In the genomic region with DNA sequence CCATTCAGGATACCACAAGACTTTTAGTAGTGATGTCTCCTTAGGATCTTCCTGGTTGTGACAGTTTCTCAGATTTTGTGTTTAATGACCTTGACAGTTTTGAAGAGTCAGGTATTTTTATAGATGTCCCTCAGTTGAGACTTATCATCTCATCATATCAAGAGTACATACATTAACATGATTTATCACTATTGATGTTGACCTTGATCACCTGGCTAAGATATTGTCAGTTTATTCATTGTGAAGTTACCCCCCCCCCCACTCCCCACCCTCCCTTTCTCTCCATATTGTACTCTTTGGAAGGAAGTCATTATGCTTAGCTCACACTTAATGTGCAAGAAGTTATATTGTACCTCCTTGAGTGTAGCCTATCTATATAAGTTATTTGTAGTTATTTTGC, we compare ENCODE assay signal across 40 cellular contexts.
"Had no signal": no experiment of that assay in that cellular context is flagged by ENCODE, and none has a peak within 500 bp of the region (broad histone marks: within the 10 kb centered on the region; RNA-seq: fewer than 3 reads in every experiment).

No MANE protein-coding gene starts in this region.

- H3K4me1 ChIP-seq: body of pancreas, breast epithelium had no signal

- H3K36me3 ChIP-seq: brain microvascular endothelial cell, breast epithelium, WERI-Rb-1 had no signal

- H3K9me3 ChIP-seq: adrenal gland, body of pancreas, breast epithelium had no signal

- H3K4me3 Mint-ChIP-seq: activated CD4-positive, alpha-beta memory T cell treated with anti-CD3 and anti-CD28 coated beads, Interleukin-2, amount 10 ng/mL, durations not matched to agents 7 days and 5 days; activated CD4-positive, alpha-beta T cell treated with anti-CD3 and anti-CD28 coated beads for 36 hours; activated CD4-positive, alpha-beta T cell treated with anti-CD3 and anti-CD28 coated beads, Interleukin-2, amount 10 ng/mL, durations not matched to agents 7 days and 5 days; activated CD8-positive, alpha-beta memory T cell treated with anti-CD3 and anti-CD28 coated beads, Interleukin-2, amount 10 ng/mL, durations not matched to agents 7 days and 5 days; activated CD8-positive, alpha-beta T cell treated with anti-CD3 and anti-CD28 coated beads, Interleukin-2, amount 10 ng/mL, durations not matched to agents 7 days and 5 days; activated naive CD4-positive, alpha-beta T cell treated with anti-CD3 and anti-CD28 coated beads for 36 hours; activated naive CD8-positive, alpha-beta T cell treated with anti-CD3 and anti-CD28 coated beads for 36 hours; activated T-cell treated with anti-CD3 and anti-CD28 coated beads, Interleukin-2, amount 50 U/mL, for 4 hours; activated T-cell treated with anti-CD3 and anti-CD28 coated beads, Interleukin-2, amount 50 U/mL, for 72 hours; activated T-helper 1 cell treated with anti-CD3 and anti-CD28 coated beads, Interleukin-12 subunit alpha, Interleukin-12 subunit beta, Interleukin-2, Interleukin-4 antibody, amounts not matched to agents 30 ng/mL and 10 ng/mL and 1 ng/mL, durations not matched to agents 14 hours and 24 hours and 36 hours; activated T-helper 17 cell treated with anti-CD3 and anti-CD28 coated beads, Interleukin-2, amount 50 U/mL, for 72 hours; T-cell; T-helper 2 cell treated with Interferon-gamma antibody and Interleukin-4, amounts not matched to agents 5 μg/mL and 100 μg/mL, for 36 hours; WTC11 had no signal

- H3K27ac ChIP-seq: adrenal gland, body of pancreas, brain microvascular endothelial cell, breast epithelium, WERI-Rb-1 had no signal

- H3K4me1 Mint-ChIP-seq: WTC11 had no signal

- DNase-seq: activated CD4-positive, alpha-beta memory T cell treated with anti-CD3 and anti-CD28 coated beads, Interleukin-2, amount 10 ng/mL, durations not matched to agents 7 days and 5 days; activated CD4-positive, alpha-beta T cell treated with anti-CD3 and anti-CD28 coated beads for 1 hour; activated CD4-positive, alpha-beta T cell treated with anti-CD3 and anti-CD28 coated beads for 36 hours; activated CD4-positive, alpha-beta T cell treated with anti-CD3 and anti-CD28 coated beads for 48 hours; activated CD4-positive, alpha-beta T cell treated with anti-CD3 and anti-CD28 coated beads, Interleukin-2, amount 10 ng/mL, durations not matched to agents 7 days and 5 days; activated CD4-positive, alpha-beta T cell treated with anti-CD3 and anti-CD28 coated beads, Interleukin-2, amount 50 U/mL, for 48 hours; activated CD4-positive, CD25-positive, alpha-beta regulatory T cell; activated CD8-positive, alpha-beta memory T cell treated with anti-CD3 and anti-CD28 coated beads for 24 hours; activated CD8-positive, alpha-beta memory T cell treated with anti-CD3 and anti-CD28 coated beads, Interleukin-2, amount 10 ng/mL, durations not matched to agents 7 days and 5 days; activated CD8-positive, alpha-beta T cell treated with anti-CD3 and anti-CD28 coated beads, Interleukin-2, amount 10 ng/mL, durations not matched to agents 7 days and 5 days; activated effector memory CD4-positive, alpha-beta T cell treated with anti-CD3 and anti-CD28 coated beads, Interleukin-2, amount 50 U/mL, for 16 hours; activated gamma-delta T cell treated with Interleukin-2 at 50 U/mL for 16 hours; activated naive CD4-positive, alpha-beta T cell; activated naive CD4-positive, alpha-beta T cell treated with anti-CD3 and anti-CD28 coated beads for 36 hours; activated naive CD4-positive, alpha-beta T cell treated with anti-CD3 and anti-CD28 coated beads, Interleukin-2, amount 50 U/mL, for 16 hours; activated naive CD8-positive, alpha-beta T cell treated with anti-CD3 and anti-CD28 coated beads for 36 hours; activated T-cell treated with anti-CD3 and anti-CD28 coated beads for 4 hours; activated T-cell treated with anti-CD3 and anti-CD28 coated beads, Interleukin-2, amount 50 U/mL, for 1 hour; activated T-cell treated with anti-CD3 and anti-CD28 coated beads, Interleukin-2, amount 50 U/mL, for 4 hours; activated T-cell treated with anti-CD3 and anti-CD28 coated beads, Interleukin-2, amount 50 U/mL, for 72 hours; adrenal gland; amniotic stem cell; aorta; body of pancreas; brain microvascular endothelial cell; central memory CD4-positive, alpha-beta T cell; cerebellar nuclear complex; T-cell; T-helper 2 cell; T-helper 9 cell; WERI-Rb-1 had no signal

- H3K27me3 ChIP-seq: adrenal gland, body of pancreas, brain microvascular endothelial cell, breast epithelium had no signal

- H3K27me3 Mint-ChIP-seq: activated CD4-positive, alpha-beta memory T cell treated with anti-CD3 and anti-CD28 coated beads, Interleukin-2, amount 10 ng/mL, durations not matched to agents 7 days and 5 days; activated CD4-positive, alpha-beta T cell treated with anti-CD3 and anti-CD28 coated beads for 36 hours; activated CD4-positive, alpha-beta T cell treated with anti-CD3 and anti-CD28 coated beads, Interleukin-2, amount 10 ng/mL, durations not matched to agents 7 days and 5 days; activated CD8-positive, alpha-beta memory T cell treated with anti-CD3 and anti-CD28 coated beads, Interleukin-2, amount 10 ng/mL, durations not matched to agents 7 days and 5 days; activated naive CD8-positive, alpha-beta T cell treated with anti-CD3 and anti-CD28 coated beads for 36 hours; activated T-helper 17 cell treated with anti-CD3 and anti-CD28 coated beads, Interleukin-2, amount 50 U/mL, for 72 hours; T-cell had no signal

- FAIRE-seq: astrocyte, TTC549 had no signal

- H3K9me3 Mint-ChIP-seq: activated CD4-positive, alpha-beta memory T cell treated with anti-CD3 and anti-CD28 coated beads, Interleukin-2, amount 10 ng/mL, durations not matched to agents 7 days and 5 days; activated CD4-positive, alpha-beta T cell treated with anti-CD3 and anti-CD28 coated beads, Interleukin-2, amount 10 ng/mL, durations not matched to agents 7 days and 5 days; activated naive CD4-positive, alpha-beta T cell treated with anti-CD3 and anti-CD28 coated beads for 36 hours; activated naive CD4-positive, alpha-beta T cell treated with anti-CD3 and anti-CD28 coated beads, Interleukin-2, amount 50 U/mL, for 72 hours; activated naive CD8-positive, alpha-beta T cell treated with anti-CD3 and anti-CD28 coated beads for 36 hours; activated T-cell treated with anti-CD3 and anti-CD28 coated beads, Interleukin-2, amount 50 U/mL, for 4 hours; activated T-cell treated with anti-CD3 and anti-CD28 coated beads, Interleukin-2, amount 50 U/mL, for 72 hours; activated T-helper 1 cell treated with anti-CD3 and anti-CD28 coated beads, Interleukin-12 subunit alpha, Interleukin-12 subunit beta, Interleukin-2, Interleukin-4 antibody, amounts not matched to agents 30 ng/mL and 10 ng/mL and 1 ng/mL, durations not matched to agents 14 hours and 24 hours and 36 hours; activated T-helper 17 cell treated with anti-CD3 and anti-CD28 coated beads, Interleukin-2, amount 50 U/mL, for 72 hours; T-cell; T-helper 2 cell treated with Interferon-gamma antibody and Interleukin-4, amounts not matched to agents 5 μg/mL and 100 μg/mL, for 36 hours; WTC11 had no signal

- H3K4me3 ChIP-seq: adrenal gland, body of pancreas, breast epithelium had no signal

- ATAC-seq: activated CD4-positive, alpha-beta T cell treated with anti-CD3 and anti-CD28 coated beads for 36 hours; activated CD4-positive, CD25-positive, alpha-beta regulatory T cell treated with anti-CD3 and anti-CD28 coated beads, Interleukin-2, amount 50 U/mL, for 24 hours; activated CD8-positive, alpha-beta memory T cell treated with anti-CD3 and anti-CD28 coated beads, Interleukin-2, amount 10 ng/mL, durations not matched to agents 7 days and 5 days; activated CD8-positive, alpha-beta T cell treated with anti-CD3 and anti-CD28 coated beads, Interleukin-2, amount 10 ng/mL, durations not matched to agents 7 days and 5 days; activated naive CD4-positive, alpha-beta T cell treated with anti-CD3 and anti-CD28 coated beads, Interleukin-2, amount 50 U/mL, for 72 hours; activated T-cell treated with anti-CD3 and anti-CD28 coated beads, Interleukin-2, amount 50 U/mL, for 4 hours; activated T-cell treated with anti-CD3 and anti-CD28 coated beads, Interleukin-2, amount 50 U/mL, for 72 hours; activated T-helper 17 cell treated with anti-CD3 and anti-CD28 coated beads, Interleukin-2, amount 50 U/mL, for 72 hours; body of pancreas; T-cell; WTC11 had no signal

- H3K27ac Mint-ChIP-seq: activated CD4-positive, alpha-beta memory T cell treated with anti-CD3 and anti-CD28 coated beads, Interleukin-2, amount 10 ng/mL, durations not matched to agents 7 days and 5 days; activated CD4-positive, alpha-beta T cell treated with anti-CD3 and anti-CD28 coated beads for 36 hours; activated CD4-positive, alpha-beta T cell treated with anti-CD3 and anti-CD28 coated beads, Interleukin-2, amount 10 ng/mL, durations not matched to agents 7 days and 5 days; activated CD8-positive, alpha-beta memory T cell treated with anti-CD3 and anti-CD28 coated beads, Interleukin-2, amount 10 ng/mL, durations not matched to agents 7 days and 5 days; activated CD8-positive, alpha-beta T cell treated with anti-CD3 and anti-CD28 coated beads, Interleukin-2, amount 10 ng/mL, durations not matched to agents 7 days and 5 days; activated naive CD4-positive, alpha-beta T cell treated with anti-CD3 and anti-CD28 coated beads for 36 hours; activated naive CD4-positive, alpha-beta T cell treated with anti-CD3 and anti-CD28 coated beads, Interleukin-2, amount 50 U/mL, for 72 hours; activated naive CD8-positive, alpha-beta T cell treated with anti-CD3 and anti-CD28 coated beads for 36 hours; activated T-helper 1 cell treated with anti-CD3 and anti-CD28 coated beads, Interleukin-12 subunit alpha, Interleukin-12 subunit beta, Interleukin-2, Interleukin-4 antibody, amounts not matched to agents 30 ng/mL and 10 ng/mL and 1 ng/mL, durations not matched to agents 14 hours and 24 hours and 36 hours; activated T-helper 17 cell treated with anti-CD3 and anti-CD28 coated beads, Interleukin-2, amount 50 U/mL, for 72 hours; T-cell; T-helper 2 cell treated with Interferon-gamma antibody and Interleukin-4, amounts not matched to agents 5 μg/mL and 100 μg/mL, for 36 hours; WTC11 had no signal
